Comparison of ENCODE assay signal across 13 cellular contexts in genomic region chr17:58414596-58414997, GRCh38. TPM values are rescaled to one million over a fixed set of nuclear protein-coding genes. Genes with fewer than 3 reads are reported as not detected.
A peak's percentile ranks its signal among the peaks of the same experiment; 100 is the strongest.
DNase-seq lines count a peak whose midpoint lies in the region; ATAC-seq and TF ChIP-seq lines count a peak whose summit lies in the region.
"Had no signal": no experiment of that assay in that cellular context is flagged by ENCODE, and none has a peak within 500 bp of the region (broad histone marks: within the 10 kb centered on the region; RNA-seq: fewer than 3 reads in every experiment).

No MANE protein-coding gene starts in this region.

- H3K4me3 ChIP-seq in HUES6 (ENCODE audit: low read depth, low read length) = peak overlapping the region; percentile 69
- H3K4me3 ChIP-seq in Peyer's patch = peak overlapping the region in 3 of 4 donors; percentile 3 to 52 (median 47)
- H3K4me3 ChIP-seq in rectal smooth muscle tissue (ENCODE audit: low read length) = peak overlapping the region; percentile 44
- H3K4me3 ChIP-seq in GM23248 = no peak overlapping the region
- H3K4me3 ChIP-seq: SJSA1 had no signal

- no peak overlapping the region for H3K4me3 Mint-ChIP-seq in HFFc6
- H3K4me3 Mint-ChIP-seq: CD4-positive, CD25-positive, alpha-beta regulatory T cell had no signal

- no peaks in the 10 kb centered on the region for H3K9me3 ChIP-seq in HUES6 (ENCODE audit: control insufficient read depth, insufficient read depth, low read depth, low read length)
- H3K9me3 ChIP-seq in Peyer's patch = no peaks in the 10 kb centered on the region
- no peaks in the 10 kb centered on the region for H3K9me3 ChIP-seq in GM23248 (ENCODE audit: low read depth)
- H3K9me3 ChIP-seq: heart left ventricle, SJSA1 had no signal

- no peaks in the 10 kb centered on the region for H4K20me1 ChIP-seq in GM23248 (ENCODE audit: insufficient read depth)

- peak overlapping the region; percentile 50 for H3K9ac ChIP-seq in HUES6 (ENCODE audit: low read length)
- H3K9ac ChIP-seq in rectal smooth muscle tissue (ENCODE audit: low read length) = no peak overlapping the region
- no peak overlapping the region for H3K9ac ChIP-seq in GM23248

- H2AFZ ChIP-seq in GM23248 = no peak overlapping the region

- 55 to 63% methylated on average over 3 of the region's 3 CpGs for WGBS in GM23248 (ENCODE audit: low coverage in 1 of 2, low lambda C conversion rate in 2 of 2, missing lambda C conversion rate in 2 of 2), 2 experiments

- H3K4me1 ChIP-seq in HUES6 (ENCODE audit: control insufficient read depth, insufficient read depth, low read length) = peaks cover 21% of the 10 kb centered on the region
- H3K4me1 ChIP-seq in Peyer's patch = peaks cover 0 to 7% (median 2%) of the 10 kb centered on the region in 4 donors
- H3K4me1 ChIP-seq in foreskin keratinocyte = peaks cover 31% of the 10 kb centered on the region
- peaks cover 3% of the 10 kb centered on the region for H3K4me1 ChIP-seq in rectal smooth muscle tissue (ENCODE audit: control insufficient read depth, insufficient read depth, low read length)
- H3K4me1 ChIP-seq in GM23248 (ENCODE audit: insufficient read depth) = peaks cover 4% of the 10 kb centered on the region; the same call in 1 of the 2 replicates
- H3K4me1 ChIP-seq: SJSA1 had no signal

- no peaks in the 10 kb centered on the region for H3K27me3 ChIP-seq in HUES6 (ENCODE audit: control insufficient read depth, insufficient read depth, low read length)
- no peaks in the 10 kb centered on the region for H3K27me3 ChIP-seq in Peyer's patch
- H3K27me3 ChIP-seq in foreskin keratinocyte = no peaks in the 10 kb centered on the region
- no peaks in the 10 kb centered on the region for H3K27me3 ChIP-seq in rectal smooth muscle tissue (ENCODE audit: control insufficient read depth, insufficient read depth, low read length)
- H3K27me3 ChIP-seq in GM23248 (replicated peaks; ENCODE audit: insufficient read depth) = peaks cover 3% of the 10 kb centered on the region; the same call in 1 of the 2 replicates
- H3K27me3 ChIP-seq: heart left ventricle had no signal

- no peaks in the 10 kb centered on the region for H3F3A ChIP-seq in GM23248 (ENCODE audit: insufficient read depth)

- H3K36me3 Mint-ChIP-seq in HFFc6 (ENCODE audit: low read depth) = no peaks in the 10 kb centered on the region
- H3K36me3 Mint-ChIP-seq: CD4-positive, CD25-positive, alpha-beta regulatory T cell had no signal

- no peak for TF ChIP-seq POLR2A in Peyer's patch (IDR thresholded peaks at IDR 0.05)

- H3K9me3 Mint-ChIP-seq in HFFc6 = no peaks in the 10 kb centered on the region
- H3K9me3 Mint-ChIP-seq: CD4-positive, CD25-positive, alpha-beta regulatory T cell had no signal

- no peak overlapping the region for H3K27ac Mint-ChIP-seq in HFFc6

- in situ Hi-C loops in GM23248 (cut with MboI) = no loop called here

- H3K27ac ChIP-seq in HUES6 (ENCODE audit: low read depth, low read length) (no peak overlapping the region), Peyer's patch (peak overlapping the region in 1 of 4 donors; percentile 10), foreskin keratinocyte (peak overlapping the region; percentile 74), rectal smooth muscle tissue (ENCODE audit: low read depth, low read length) (no peak overlapping the region), GM23248 (no peak overlapping the region)
- H3K27ac ChIP-seq: SJSA1 had no signal

- DNase-seq in Peyer's patch (no peak), foreskin keratinocyte (peak in 1 of 2 donors; percentile 60), HFFc6 (no peak), GM23248 (no peak)
- DNase-seq: CD4-positive, CD25-positive, alpha-beta regulatory T cell; stimulated activated CD4-positive, alpha-beta T cell treated with anti-CD3 and anti-CD28 coated beads, Interleukin-4, amount 100 ng/mL, for 4 hours had no signal

- TF ChIP-seq CTCF in Peyer's patch (IDR thresholded peaks at IDR 0.05) (no peak), foreskin keratinocyte (conservative IDR thresholded peaks at IDR 0.05) (no peak), HFFc6 (IDR thresholded peaks at IDR 0.05) (no peak)

- no peak overlapping the region for H3K4me2 ChIP-seq in GM23248 (ENCODE audit: unreplicated experiment)

- H3K36me3 ChIP-seq in HUES6 (ENCODE audit: control insufficient read depth, insufficient read depth, low read length) (no peaks in the 10 kb centered on the region), Peyer's patch (no peaks in the 10 kb centered on the region), rectal smooth muscle tissue (ENCODE audit: control insufficient read depth, insufficient read depth, low read length) (no peaks in the 10 kb centered on the region), GM23248 (ENCODE audit: low read depth) (no peaks in the 10 kb centered on the region)
- H3K36me3 ChIP-seq: heart left ventricle, SJSA1 had no signal

- H3K27me3 Mint-ChIP-seq in HFFc6 (ENCODE audit: insufficient read depth) = peaks cover 3% of the 10 kb centered on the region
- H3K27me3 Mint-ChIP-seq: CD4-positive, CD25-positive, alpha-beta regulatory T cell had no signal

- no peaks in the 10 kb centered on the region for H3K9me2 ChIP-seq in GM23248 (ENCODE audit: insufficient read depth)

- H3K4me1 Mint-ChIP-seq in HFFc6 (ENCODE audit: low read depth) = peaks cover 11% of the 10 kb centered on the region

- ATAC-seq in foreskin keratinocyte (peak; percentile 6), HG03439 (IDR thresholded peaks at IDR 0.05; ENCODE audit: unreplicated experiment) (no peak), GM19455 (IDR thresholded peaks at IDR 0.05; ENCODE audit: unreplicated experiment) (no peak)

- H3K79me2 ChIP-seq in GM23248 (ENCODE audit: insufficient read depth) = no peaks in the 10 kb centered on the region

RNA-seq across cellular contexts. Expression of gene RNF43, which starts 2.7 kb away (rescaled TPM):
- 100 to 1,000 TPM in 2 of 4 donors, 10 to 100 TPM in 2; 46.9 to 104 (median 85.4) TPM for total RNA-seq in Peyer's patch
- 13.5 and 15.0 TPM in 2 replicates for total RNA-seq in foreskin keratinocyte
- 8.5 and 9.7 TPM in 2 replicates for polyA plus RNA-seq in foreskin keratinocyte
- total RNA-seq in HFFc6 (2021; fragmentation: NEBNext Ultra II Directional; extraction: Animal tissue kit (Norgen Biotek cat#: 25700)) = not detected
- under 0.01 TPM in 1 of 2 replicates, not detected in the other for total RNA-seq in GM23248 (2014; rRNA removed; shearing (Covaris generic))
- 0.23 TPM in 1 of 2 replicates, not detected in the other for polyA plus RNA-seq in GM23248 (2016; fragmentation: Nextera tagmentation; extraction: Ambion mirVana)
- total RNA-seq: NCI-H460 had no signal

Comparison
In these comparisons a context has a peak if more than half of its experiments do, and no peak if none do; other contexts are left out.
1. RNA of gene RNF43, which starts 2.7 kb away (total RNA-seq): 46.9 to 104 TPM in Peyer's patch and 13.5 to 15.0 TPM in foreskin keratinocyte; not detected in HFFc6 and under 0.01 TPM in GM23248; every median in the first group is over 10 times any median in the second.